In genomic region chr2:69545477-69545932, GRCh38 we compare ENCODE assay signal across 16 cellular contexts.
DNase-seq lines count a peak whose midpoint lies in the region; ATAC-seq and TF ChIP-seq lines count a peak whose summit lies in the region.
"Had no signal": no experiment of that assay in that cellular context is flagged by ENCODE, and none has a peak within 500 bp of the region (broad histone marks: within the 10 kb centered on the region; RNA-seq: fewer than 3 reads in every experiment).

No MANE protein-coding gene starts in this region.

- H3F3A ChIP-seq in neural progenitor cell (ENCODE audit: low read depth) = no peaks in the 10 kb centered on the region

- H3K4me1 ChIP-seq in neural progenitor cell = no peaks in the 10 kb centered on the region

- no peak overlapping the region for H3K4me2 ChIP-seq in neural progenitor cell

- H3K9me3 Mint-ChIP-seq in activated CD8-positive, alpha-beta T cell treated with anti-CD3 and anti-CD28 coated beads for 36 hours = peaks cover 9% of the 10 kb centered on the region
- H3K9me3 Mint-ChIP-seq in activated CD8-positive, alpha-beta T cell treated with anti-CD3 and anti-CD28 coated beads, Interleukin-2, amount 10 ng/mL, durations not matched to agents 7 days and 5 days (ENCODE audit: insufficient read depth) = peaks cover 7% of the 10 kb centered on the region
- H3K9me3 Mint-ChIP-seq in neural progenitor cell (peaks cover 13% of the 10 kb centered on the region), progenitor cell of endocrine pancreas (ENCODE audit: low read depth) (peaks cover 17% of the 10 kb centered on the region)

- H3K27me3 ChIP-seq in neural progenitor cell = no peaks in the 10 kb centered on the region

- CTCF ChIA-PET in activated CD8-positive, alpha-beta T cell treated with anti-CD3 and anti-CD28 coated beads for 36 hours (lab: Charles Lee) = interaction anchor here (1.2 to 3.0 kb wide), 3 partner anchors 15 to 20 kb away, joined by 3 to 15 read pairs (median 3); no protein-coding TSS in a partner anchor
- CTCF ChIA-PET in activated CD8-positive, alpha-beta T cell treated with anti-CD3 and anti-CD28 coated beads, Interleukin-2, amount 10 ng/mL, durations not matched to agents 7 days and 5 days (lab: Charles Lee) = interaction anchor here (4.3 kb wide), 1 partner anchor 20 kb away, joined by 34 read pairs; no protein-coding TSS in a partner anchor

- intact Hi-C loops in activated CD8-positive, alpha-beta T cell treated with anti-CD3 and anti-CD28 coated beads for 36 hours (cut with micrococcal nuclease) = no loop called here

- no peaks in the 10 kb centered on the region for H3K36me3 ChIP-seq in neural progenitor cell

- peak overlapping the region; percentile 1 for H3K27ac Mint-ChIP-seq in activated CD8-positive, alpha-beta T cell treated with anti-CD3 and anti-CD28 coated beads for 36 hours
- no peak overlapping the region for H3K27ac Mint-ChIP-seq in activated CD8-positive, alpha-beta T cell treated with anti-CD3 and anti-CD28 coated beads, Interleukin-2, amount 10 ng/mL, durations not matched to agents 7 days and 5 days
- H3K27ac Mint-ChIP-seq in neural progenitor cell (no peak overlapping the region), progenitor cell of endocrine pancreas (no peak overlapping the region)

- no peak overlapping the region for H2AFZ ChIP-seq in neural progenitor cell (replicated peaks)

- DNase-seq in activated CD8-positive, alpha-beta T cell treated with anti-CD3 and anti-CD28 coated beads for 36 hours = no peak
- DNase-seq in activated CD8-positive, alpha-beta T cell treated with anti-CD3 and anti-CD28 coated beads, Interleukin-2, amount 10 ng/mL, durations not matched to agents 7 days and 5 days = no peak
- DNase-seq in myocyte (ENCODE audit: low read depth) (peak; percentile 56), neural progenitor cell (ENCODE audit: low spot score) (no peak), COR-L47 (lab: John Stamatoyannopoulos, UW) (no peak), progenitor cell of endocrine pancreas (ENCODE audit: low spot score, unreplicated experiment) (no peak)
- DNase-seq: ACHN; activated naive CD4-positive, alpha-beta T cell treated with anti-CD3 and anti-CD28 coated beads, Interleukin-2, amount 50 U/mL, for 16 hours; IMR-90; mesendoderm; NCI-H2227 treated with DMSO at 0.1 percent for 48 hours; occipital lobe; small intestine had no signal

- H3K4me1 Mint-ChIP-seq in activated CD8-positive, alpha-beta T cell treated with anti-CD3 and anti-CD28 coated beads for 36 hours (ENCODE audit: low read depth) = peaks cover 40% of the 10 kb centered on the region
- no peaks in the 10 kb centered on the region for H3K4me1 Mint-ChIP-seq in activated CD8-positive, alpha-beta T cell treated with anti-CD3 and anti-CD28 coated beads, Interleukin-2, amount 10 ng/mL, durations not matched to agents 7 days and 5 days (ENCODE audit: low read depth)
- no peaks in the 10 kb centered on the region for H3K4me1 Mint-ChIP-seq in neural progenitor cell
- H3K4me1 Mint-ChIP-seq in progenitor cell of endocrine pancreas (ENCODE audit: low read depth) = peaks cover 4% of the 10 kb centered on the region

- H3K4me3 Mint-ChIP-seq in activated CD8-positive, alpha-beta T cell treated with anti-CD3 and anti-CD28 coated beads for 36 hours = no peak overlapping the region
- no peak overlapping the region for H3K4me3 Mint-ChIP-seq in activated CD8-positive, alpha-beta T cell treated with anti-CD3 and anti-CD28 coated beads, Interleukin-2, amount 10 ng/mL, durations not matched to agents 7 days and 5 days
- H3K4me3 Mint-ChIP-seq in neural progenitor cell = no peak overlapping the region
- no peak overlapping the region for H3K4me3 Mint-ChIP-seq in progenitor cell of endocrine pancreas (ENCODE audit: low read depth)

- peaks cover 53% of the 10 kb centered on the region for H3K36me3 Mint-ChIP-seq in activated CD8-positive, alpha-beta T cell treated with anti-CD3 and anti-CD28 coated beads for 36 hours (ENCODE audit: low read depth)
- H3K36me3 Mint-ChIP-seq in activated CD8-positive, alpha-beta T cell treated with anti-CD3 and anti-CD28 coated beads, Interleukin-2, amount 10 ng/mL, durations not matched to agents 7 days and 5 days (ENCODE audit: low read depth) = peaks cover 68% of the 10 kb centered on the region
- H3K36me3 Mint-ChIP-seq in neural progenitor cell (peaks cover 32% of the 10 kb centered on the region), progenitor cell of endocrine pancreas (ENCODE audit: insufficient read depth) (peaks cover 15% of the 10 kb centered on the region)

- no peaks in the 10 kb centered on the region for H3K9me3 ChIP-seq in neural progenitor cell (ENCODE audit: low read depth)

- no peaks in the 10 kb centered on the region for H4K20me1 ChIP-seq in neural progenitor cell (ENCODE audit: low read depth)

- no peak for TF ChIP-seq CTCF in activated CD8-positive, alpha-beta T cell treated with anti-CD3 and anti-CD28 coated beads for 36 hours (IDR thresholded peaks at IDR 0.05)
- TF ChIP-seq CTCF in neural progenitor cell (IDR thresholded peaks at IDR 0.05) (no peak), progenitor cell of endocrine pancreas (IDR thresholded peaks at IDR 0.05; ENCODE audit: unreplicated experiment) (no peak)

- no peak for ATAC-seq in activated CD8-positive, alpha-beta T cell treated with anti-CD3 and anti-CD28 coated beads for 36 hours
- ATAC-seq in activated CD8-positive, alpha-beta T cell treated with anti-CD3 and anti-CD28 coated beads, Interleukin-2, amount 10 ng/mL, durations not matched to agents 7 days and 5 days = no peak
- peak; percentile 63 for ATAC-seq in GM19043 (IDR thresholded peaks at IDR 0.05; ENCODE audit: low read depth, unreplicated experiment)
- ATAC-seq in HG03139 (IDR thresholded peaks at IDR 0.05; ENCODE audit: unreplicated experiment) = peak; percentile 50
- ATAC-seq: HCT116 had no signal

- no peaks in the 10 kb centered on the region for H3K79me2 ChIP-seq in neural progenitor cell (ENCODE audit: low read depth)

- H3K9ac ChIP-seq in neural progenitor cell = no peak overlapping the region

- no peak overlapping the region for H3K4me3 ChIP-seq in neural progenitor cell

- H3K27ac ChIP-seq in neural progenitor cell = no peak overlapping the region

- POLR2A ChIA-PET in activated CD8-positive, alpha-beta T cell treated with anti-CD3 and anti-CD28 coated beads for 36 hours (lab: Charles Lee) = interaction anchor here (0.5 to 0.6 kb wide), 2 partner anchors 43 to 114 kb away, joined by 3 read pairs; no protein-coding TSS in a partner anchor
- POLR2A ChIA-PET in activated CD8-positive, alpha-beta T cell treated with anti-CD3 and anti-CD28 coated beads, Interleukin-2, amount 10 ng/mL, durations not matched to agents 7 days and 5 days (lab: Charles Lee) = no interaction called here

- H3K27me3 Mint-ChIP-seq in activated CD8-positive, alpha-beta T cell treated with anti-CD3 and anti-CD28 coated beads for 36 hours = no peaks in the 10 kb centered on the region
- H3K27me3 Mint-ChIP-seq in activated CD8-positive, alpha-beta T cell treated with anti-CD3 and anti-CD28 coated beads, Interleukin-2, amount 10 ng/mL, durations not matched to agents 7 days and 5 days (ENCODE audit: low read depth) = no peaks in the 10 kb centered on the region
- no peaks in the 10 kb centered on the region for H3K27me3 Mint-ChIP-seq in neural progenitor cell (ENCODE audit: insufficient read depth, low read depth)
- H3K27me3 Mint-ChIP-seq in progenitor cell of endocrine pancreas = no peaks in the 10 kb centered on the region

Comparison
In these comparisons a context has a peak if more than half of its experiments do, and no peak if none do; other contexts are left out.
1. ATAC-seq: peak in GM19043 (single experiment) and HG03139 (single experiment); none in activated CD8-positive, alpha-beta T cell treated with anti-CD3 and anti-CD28 coated beads for 36 hours (single experiment) and activated CD8-positive, alpha-beta T cell treated with anti-CD3 and anti-CD28 coated beads, Interleukin-2, amount 10 ng/mL, durations not matched to agents 7 days and 5 days (single experiment).